In the genomic region with DNA sequence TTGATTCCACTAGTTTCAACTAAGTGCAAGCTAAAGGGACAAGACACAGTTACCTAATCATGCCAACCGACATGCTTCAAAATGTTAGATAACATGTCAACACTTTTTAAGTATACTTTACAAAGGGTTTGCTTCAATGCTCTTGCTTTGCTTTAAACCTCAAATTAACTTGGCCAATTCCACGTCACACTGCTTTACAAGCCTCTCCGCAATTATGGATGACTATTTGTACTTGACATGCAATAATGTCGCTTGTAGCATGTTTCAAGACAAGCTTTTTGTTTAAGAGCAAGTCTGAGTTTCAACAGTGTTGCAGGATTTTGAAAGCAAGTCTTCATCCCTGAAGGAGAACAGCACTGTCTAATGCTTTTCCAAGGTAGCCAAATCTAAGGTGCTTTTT, we compare ENCODE assay signal across 6 cellular contexts.
"Had no signal": no experiment of that assay in that cellular context is flagged by ENCODE, and none has a peak within 500 bp of the region (broad histone marks: within the 10 kb centered on the region; RNA-seq: fewer than 3 reads in every experiment).

No MANE protein-coding gene starts in this region.

- H3K4me1 Mint-ChIP-seq: GM23338, H9 had no signal

- H2AFZ ChIP-seq: GM23338 had no signal

- DNase-seq: H9, HCEC 1CT, IMR-90, KG1 had no signal

- H3K4me3 Mint-ChIP-seq: GM23338, H9 had no signal

- H3K27ac Mint-ChIP-seq: GM23338, H9 had no signal

- H3K9me3 Mint-ChIP-seq: GM23338 had no signal

- ATAC-seq: GM23338, K562 had no signal

- H3K4me2 ChIP-seq: GM23338 had no signal

- H3K4me3 ChIP-seq: GM23338, K562 had no signal
